9 cellular contexts compared by ENCODE assay signal in the genomic region with DNA sequence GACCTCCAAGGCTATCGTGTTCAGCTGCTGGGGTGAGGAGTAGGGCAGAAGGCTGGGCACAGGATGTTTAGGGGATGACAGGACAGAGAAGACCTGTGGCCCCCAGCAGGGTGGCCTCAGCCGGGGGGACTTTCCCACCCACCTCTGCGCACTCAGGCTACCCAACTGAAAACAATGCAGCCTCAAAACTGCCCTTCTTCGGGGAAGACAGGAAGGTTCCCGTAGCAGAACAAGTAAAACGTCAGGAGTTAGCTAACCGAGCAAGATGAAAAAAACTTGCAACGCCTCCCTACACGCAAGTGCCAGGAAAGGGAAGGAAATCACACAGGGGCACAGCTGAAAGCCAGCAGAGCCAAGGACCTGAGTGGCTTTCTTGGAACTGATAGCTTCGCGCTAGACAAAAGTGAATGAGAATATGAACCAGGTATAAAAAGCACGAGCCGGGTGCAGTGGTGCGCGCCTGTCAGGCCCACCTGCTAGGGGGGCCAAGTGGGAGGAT. TPM values are rescaled to one million over a fixed set of nuclear protein-coding genes. Genes with fewer than 3 reads are reported as not detected.
DNase-seq lines count a peak whose midpoint lies in the region; ATAC-seq, FAIRE-seq and TF ChIP-seq lines count a peak whose summit lies in the region.
"Had no signal": no experiment of that assay in that cellular context is flagged by ENCODE, and none has a peak within 500 bp of the region (broad histone marks: within the 10 kb centered on the region; RNA-seq: fewer than 3 reads in every experiment).

No MANE protein-coding gene starts in this region.

- WGBS in H9 (ENCODE audit: extremely low coverage, insufficient read length, low lambda C conversion rate) = no CpG with 5 or more reads among the region's 15 CpGs
- WGBS in testis, 2 donors = 69 to 77% methylated on average over 12 to 15 of the region's 15 CpGs

- peaks cover 0 to 5% (median 2%) of the 10 kb centered on the region in 7 donors for H3K9me3 Mint-ChIP-seq in CD14-positive monocyte
- no peaks in the 10 kb centered on the region for H3K9me3 Mint-ChIP-seq in H9

- no peak overlapping the region for H3K4me3 ChIP-seq in mucosa of descending colon
- no peak overlapping the region for H3K4me3 ChIP-seq in testis
- no peak overlapping the region for H3K4me3 ChIP-seq in kidney (ENCODE audit: low read length in 2 of 2)

- H2AK5ac ChIP-seq in H9 (ENCODE audit: insufficient read length, low read length) = no peak overlapping the region

- H3K14ac ChIP-seq in H9 (ENCODE audit: insufficient read depth, low read length) = no peak overlapping the region

- FAIRE-seq in kidney (lab: Jason Lieb, UNC) = no peak

- H3K27ac Mint-ChIP-seq in CD14-positive monocyte (peak overlapping the region; percentile 98 to 100 (median 99)), H9 (peak overlapping the region in 2 of 3 experiments; percentile 10 to 81; a peak in 3 of 7 replicates)

- no peak overlapping the region for H2BK120ac ChIP-seq in H9 (ENCODE audit: low read depth, low read length, poor library complexity, severe bottlenecking)

- no peak overlapping the region for H2BK20ac ChIP-seq in H9 (ENCODE audit: low read depth, low read length, poor library complexity, severe bottlenecking)

- peak overlapping the region; percentile 76 to 92 for H3K4me3 Mint-ChIP-seq in CD14-positive monocyte
- H3K4me3 Mint-ChIP-seq in H9 = no peak overlapping the region

- no peak for TF ChIP-seq CTCF in CD14-positive monocyte (IDR thresholded peaks at IDR 0.05)
- TF ChIP-seq CTCF in H9 (conservative IDR thresholded peaks at IDR 0.05) = no peak
- no peak for TF ChIP-seq CTCF in mucosa of descending colon (IDR thresholded peaks at IDR 0.05)
- no peak for TF ChIP-seq CTCF in testis (IDR thresholded peaks at IDR 0.05)
- no peak for TF ChIP-seq CTCF in kidney (IDR thresholded peaks at IDR 0.05; ENCODE audit: borderline replicate concordance, extremely low read depth, insufficient read depth)

- no peak overlapping the region for H4K5ac ChIP-seq in H9 (ENCODE audit: insufficient read length, low read depth, low read length)

- no peaks in the 10 kb centered on the region for H3K23me2 ChIP-seq in H9 (ENCODE audit: insufficient read length, low read depth, low read length, poor library complexity, severe bottlenecking)

- H4K8ac ChIP-seq in H9 (replicated peaks; ENCODE audit: insufficient read length, low read depth, low read length) = no peak overlapping the region

- no peak overlapping the region for H2BK5ac ChIP-seq in H9 (ENCODE audit: insufficient read length, low read length)

- no peak overlapping the region for H2BK12ac ChIP-seq in H9 (ENCODE audit: insufficient read length, low read depth, low read length)

- no peaks in the 10 kb centered on the region for H3K79me2 ChIP-seq in H9 (ENCODE audit: insufficient read depth, low read length)

- no peak overlapping the region for H3K56ac ChIP-seq in H9 (ENCODE audit: insufficient read length, low read depth, low read length)

- no peak for TF ChIP-seq POLR2A in testis (IDR thresholded peaks at IDR 0.05)

- no peak overlapping the region for H3K18ac ChIP-seq in H9 (ENCODE audit: insufficient read length, low read depth, low read length)

- H3K9me3 ChIP-seq in H9 (ENCODE audit: control insufficient read depth, low read depth, low read length) (no peaks in the 10 kb centered on the region), mucosa of descending colon (no peaks in the 10 kb centered on the region), testis (no peaks in the 10 kb centered on the region), kidney (ENCODE audit: control insufficient read depth in 1 of 2, low read length in 2 of 2) (no peaks in the 10 kb centered on the region)

- peaks cover 45% of the 10 kb centered on the region for H3K4me1 Mint-ChIP-seq in CD14-positive monocyte
- peaks cover 11 to 13% of the 10 kb centered on the region in 2 experiments; a peak in 3 of 4 replicates for H3K4me1 Mint-ChIP-seq in H9

- ATAC-seq in mucosa of descending colon = peak; percentile 61
- no peak for ATAC-seq in GM19328 (IDR thresholded peaks at IDR 0.05; ENCODE audit: unreplicated experiment)

- H3K4ac ChIP-seq in H9 (ENCODE audit: low read depth, low read length) = no peak overlapping the region

- no peaks in the 10 kb centered on the region for H3K36me3 Mint-ChIP-seq in CD14-positive monocyte
- H3K36me3 Mint-ChIP-seq in H9 (ENCODE audit: insufficient read depth in 1 of 3, low read depth in 3 of 3) = no peaks in the 10 kb centered on the region; a peak in 1 of 7 replicates

- H4K20me1 ChIP-seq in H9 (ENCODE audit: control insufficient read depth, insufficient read depth, insufficient read length) = no peaks in the 10 kb centered on the region

- no peaks in the 10 kb centered on the region for H3K27me3 ChIP-seq in H9 (ENCODE audit: insufficient read depth, low read length)
- no peaks in the 10 kb centered on the region for H3K27me3 ChIP-seq in testis

- H3K79me1 ChIP-seq in H9 (ENCODE audit: insufficient read depth, low read depth, low read length, poor library complexity, severe bottlenecking) = no peaks in the 10 kb centered on the region

- no peak overlapping the region for H3K23ac ChIP-seq in H9 (ENCODE audit: insufficient read length, low read depth, low read length)

- H3K9ac ChIP-seq in H9 (ENCODE audit: extremely low read depth, insufficient read length, low read length) (no peak overlapping the region), kidney (ENCODE audit: low read length in 2 of 2) (no peak overlapping the region)

- no peak overlapping the region for H2BK15ac ChIP-seq in H9 (ENCODE audit: low read depth, low read length)

- intact Hi-C loops in CD14-positive monocyte (cut with micrococcal nuclease) (no loop called here), mucosa of descending colon (cut with DNase I, micrococcal nuclease) (no loop called here), testis (cut with DNase I; ENCODE audit: low total_unique reads) (no loop called here), kidney (cut with DNase I) (no loop called here)

- no peak overlapping the region for H4K91ac ChIP-seq in H9 (ENCODE audit: insufficient read length, low read depth, low read length)

- H3K27me3 Mint-ChIP-seq in CD14-positive monocyte (ENCODE audit: low read depth in 3 of 3) (peaks cover 0 to 4% (median 0%) of the 10 kb centered on the region in 3 donors), H9 (ENCODE audit: low read depth) (no peaks in the 10 kb centered on the region; the same call in 1 of the 2 replicates)

- H2AFZ ChIP-seq in H9 (ENCODE audit: low read length) = no peak overlapping the region

- H3K4me1 ChIP-seq in H9 (ENCODE audit: insufficient read depth, low read length) = no peaks in the 10 kb centered on the region
- no peaks in the 10 kb centered on the region for H3K4me1 ChIP-seq in mucosa of descending colon (ENCODE audit: low read depth)
- no peaks in the 10 kb centered on the region for H3K4me1 ChIP-seq in testis
- no peaks in the 10 kb centered on the region for H3K4me1 ChIP-seq in kidney (ENCODE audit: control insufficient read depth in 1 of 2, insufficient read depth in 1 of 2, low read depth in 1 of 2, low read length in 2 of 2)

- H3T11ph ChIP-seq in H9 (ENCODE audit: low read length) = no peak overlapping the region

- H3K27ac ChIP-seq in H9 (ENCODE audit: insufficient read length, low read depth, low read length) = no peak overlapping the region
- no peak overlapping the region for H3K27ac ChIP-seq in testis
- H3K27ac ChIP-seq in kidney (ENCODE audit: low read depth in 2 of 2, low read length in 2 of 2) = no peak overlapping the region

- H3K4me2 ChIP-seq in H9 (ENCODE audit: insufficient read depth, insufficient read length, low read length) = no peak overlapping the region

- H3K36me3 ChIP-seq in mucosa of descending colon (ENCODE audit: low read depth) (no peaks in the 10 kb centered on the region), testis (ENCODE audit: low read depth, missing control alignments) (no peaks in the 10 kb centered on the region), kidney (ENCODE audit: control insufficient read depth in 1 of 2, insufficient read depth in 2 of 2, low read length in 2 of 2) (no peaks in the 10 kb centered on the region)

- DNase-seq in CD14-positive monocyte (ENCODE audit: low spot score) = peak; percentile 78
- no peak for DNase-seq in H9
- peak; percentile 85 for DNase-seq in activated CD8-positive, alpha-beta memory T cell treated with anti-CD3 and anti-CD28 coated beads, Interleukin-2, amount 50 U/mL, for 48 hours
- peak in 1 of 3 donors; percentile 47 for DNase-seq in mucosa of descending colon
- DNase-seq in testis = no peak
- no peak for DNase-seq in NCI-H2081 (lab: John Stamatoyannopoulos, UW)
- no peak for DNase-seq in kidney
- DNase-seq: DND-41 had no signal

RNA-seq across cellular contexts. Expression of a gene that starts 38.4 kb away (rescaled TPM):
- polyA plus RNA-seq in CD14-positive monocyte (10 to 100 TPM in 1 of 2 donors, 1 to 10 TPM in 1; 6.5 to 14.3 TPM), testis (ENCODE audit: insufficient read depth, low read depth, low replicate concordance) (21.5 TPM), kidney (ENCODE audit: insufficient read depth, low read depth, low replicate concordance) (36.4 TPM)
- total RNA-seq in H9 (2021) (35.1 and 35.7 TPM in 2 replicates), mucosa of descending colon (10 to 100 TPM; 65.9 to 83.4 (median 67.4) TPM), testis (10 to 100 TPM; 23.1 to 32.1 TPM), kidney (75.9 TPM)

RNA-seq across cellular contexts. Expression of a gene that starts 54.3 kb away (rescaled TPM):
- 100 to 1,000 TPM; 140 to 157 TPM for polyA plus RNA-seq in CD14-positive monocyte
- 6.5 and 6.7 TPM in 2 replicates for total RNA-seq in H9 (2021)
- total RNA-seq in mucosa of descending colon = 10 to 100 TPM in 2 of 3 donors, 1 to 10 TPM in 1; 7.9 to 18.6 (median 12.1) TPM
- total RNA-seq in testis = 10 to 100 TPM; 18.6 to 23.1 TPM
- polyA plus RNA-seq in testis (ENCODE audit: insufficient read depth, low read depth, low replicate concordance) = 14.4 TPM
- total RNA-seq in kidney = 33.5 TPM
- 9.3 TPM for polyA plus RNA-seq in kidney (ENCODE audit: insufficient read depth, low read depth, low replicate concordance)

Comparison
In these comparisons a context has a peak if more than half of its experiments do, and no peak if none do; other contexts are left out.
1. DNase-seq: peak in CD14-positive monocyte (single experiment) and activated CD8-positive, alpha-beta memory T cell treated with anti-CD3 and anti-CD28 coated beads, Interleukin-2, amount 50 U/mL, for 48 hours (single experiment); none in H9 (single experiment), testis (single experiment), NCI-H2081 (0 of 2) and kidney (single experiment).
2. H3K4me3 Mint-ChIP-seq: peak in CD14-positive monocyte (2 of 2); none in H9 (0 of 2).